ENCODE assay signal across 8 cellular contexts in the genomic region with DNA sequence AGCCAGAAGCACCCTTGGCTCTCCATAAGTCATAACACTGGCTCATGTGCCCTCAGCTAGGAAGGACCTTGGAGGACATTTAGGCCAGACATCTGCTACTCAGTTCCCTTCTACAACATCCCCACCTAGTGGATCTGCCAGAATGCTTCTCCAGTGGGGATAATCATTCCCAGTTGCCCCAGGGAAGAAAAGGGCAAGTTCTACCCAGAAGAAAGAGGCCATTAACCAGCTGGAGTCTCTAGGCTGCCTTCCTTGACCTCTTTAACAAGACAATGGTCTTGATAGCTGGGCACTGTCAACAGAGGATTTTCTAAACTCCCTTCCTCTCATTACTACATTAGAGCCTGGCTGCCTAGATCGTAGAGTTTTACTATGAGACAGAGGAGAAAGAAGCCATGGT. TPM values are rescaled to one million over a fixed set of nuclear protein-coding genes. Genes with fewer than 3 reads are reported as not detected.
DNase-seq lines count a peak whose midpoint lies in the region; ATAC-seq and TF ChIP-seq lines count a peak whose summit lies in the region.

No MANE protein-coding gene starts in this region.

- H3K36me3 ChIP-seq in CD8-positive, alpha-beta T cell (ENCODE audit: insufficient read depth, low read length): no peaks in the 10 kb centered on the region

- intact Hi-C loops in CD8-positive, alpha-beta T cell (cut with DNase I, micrococcal nuclease): loop anchor here in 1 of 2 experiments (10.0 kb wide), 1 partner anchor 776 kb away; no protein-coding TSS in a partner anchor

- H3K4me1 ChIP-seq in CD8-positive, alpha-beta T cell (ENCODE audit: insufficient read depth, low read length): no peaks in the 10 kb centered on the region

- no peak overlapping the region for H3K27ac Mint-ChIP-seq in neural crest cell (ENCODE audit: unreplicated experiment)
- H3K27ac Mint-ChIP-seq in CD8-positive, alpha-beta T cell: no peak overlapping the region

- ATAC-seq in CD8-positive, alpha-beta T cell: no peak

- no peak overlapping the region for H3K4me3 Mint-ChIP-seq in neural crest cell
- H3K4me3 Mint-ChIP-seq in CD8-positive, alpha-beta T cell: no peak overlapping the region

- DNase-seq in GM10266 (ENCODE audit: extremely low spot score) (no peak), NCI-H510A treated with DMSO at 0.1 percent for 48 hours (lab: John Stamatoyannopoulos, UW) (peak; percentile 8), epithelial cell of esophagus (ENCODE audit: low read depth) (peak; percentile 65), neural crest cell (ENCODE audit: low read depth, low spot score) (no peak), SW 1271 (lab: John Stamatoyannopoulos, UW) (no peak), NCI-H2171 treated with DMSO at 0.1 percent for 48 hours (lab: John Stamatoyannopoulos, UW) (no peak), germinal center (ENCODE audit: low spot score) (no peak)
- DNase-seq in CD8-positive, alpha-beta T cell: no peak

- CTCF ChIA-PET in CD8-positive, alpha-beta T cell (lab: Charles Lee): interaction anchor here (1.7 kb wide), 1 partner anchor 9 kb away, joined by 7 read pairs; no protein-coding TSS in a partner anchor

- peaks cover 5% of the 10 kb centered on the region for H3K4me1 Mint-ChIP-seq in neural crest cell
- no peaks in the 10 kb centered on the region for H3K4me1 Mint-ChIP-seq in CD8-positive, alpha-beta T cell (ENCODE audit: low read depth)

- no peak overlapping the region for H3K4me3 ChIP-seq in epithelial cell of esophagus (ENCODE audit: low read length)
- H3K4me3 ChIP-seq in CD8-positive, alpha-beta T cell (ENCODE audit: low read depth, low read length): no peak overlapping the region

- H3K9me3 ChIP-seq in CD8-positive, alpha-beta T cell (ENCODE audit: low read length): no peaks in the 10 kb centered on the region

- TF ChIP-seq CTCF in GM10266 (IDR thresholded peaks at IDR 0.05; ENCODE audit: control insufficient read depth, insufficient read depth, low read depth, missing control alignments) (peak; percentile 25), epithelial cell of esophagus (IDR thresholded peaks at IDR 0.05; ENCODE audit: insufficient read depth, low read depth, low read length, missing control alignments) (peak; percentile 72), neural crest cell (conservative IDR thresholded peaks at IDR 0.05) (peak; percentile 50)
- TF ChIP-seq CTCF in CD8-positive, alpha-beta T cell (IDR thresholded peaks at IDR 0.05): no peak

- H3K27me3 ChIP-seq in CD8-positive, alpha-beta T cell (ENCODE audit: insufficient read depth, low read length): no peaks in the 10 kb centered on the region

- H3K9me3 Mint-ChIP-seq in neural crest cell: peaks cover 8% of the 10 kb centered on the region
- peaks cover 7% of the 10 kb centered on the region for H3K9me3 Mint-ChIP-seq in CD8-positive, alpha-beta T cell

- no peak overlapping the region for H3K27ac ChIP-seq in CD8-positive, alpha-beta T cell (ENCODE audit: low read depth, low read length)

- no peaks in the 10 kb centered on the region for H3K36me3 Mint-ChIP-seq in neural crest cell (ENCODE audit: low read depth)
- H3K36me3 Mint-ChIP-seq in CD8-positive, alpha-beta T cell: no peaks in the 10 kb centered on the region

- POLR2A ChIA-PET in CD8-positive, alpha-beta T cell (lab: Charles Lee): no interaction called here

- H3K27me3 Mint-ChIP-seq in neural crest cell (ENCODE audit: low read depth): no peaks in the 10 kb centered on the region
- peaks cover 12% of the 10 kb centered on the region for H3K27me3 Mint-ChIP-seq in CD8-positive, alpha-beta T cell (ENCODE audit: low read depth)

RNA-seq across cellular contexts. Expression of a gene that starts 42.0 kb away (rescaled TPM):
- total RNA-seq in neural crest cell: 4.3 and 4.6 TPM in 2 replicates
- total RNA-seq in CD8-positive, alpha-beta T cell: not detected

Comparison
In these comparisons a context has a peak if more than half of its experiments do, and no peak if none do; other contexts are left out.
1. DNase-seq: peak in NCI-H510A treated with DMSO at 0.1 percent for 48 hours (single experiment) and epithelial cell of esophagus (single experiment); none in GM10266 (single experiment), neural crest cell (single experiment), SW 1271 (0 of 2), NCI-H2171 treated with DMSO at 0.1 percent for 48 hours (single experiment), CD8-positive, alpha-beta T cell (0 of 7) and germinal center (single experiment).